In genomic region chr12:96166765-96167164, GRCh38 we compare ENCODE assay signal across 15 cellular contexts. TPM values are rescaled to one million over a fixed set of nuclear protein-coding genes. Genes with fewer than 3 reads are reported as not detected.
DNase-seq lines count a peak whose midpoint lies in the region; ATAC-seq and TF ChIP-seq lines count a peak whose summit lies in the region.
"Had no signal": no experiment of that assay in that cellular context is flagged by ENCODE, and none has a peak within 500 bp of the region (broad histone marks: within the 10 kb centered on the region; RNA-seq: fewer than 3 reads in every experiment).

No MANE protein-coding gene starts in this region.

- DNase-seq in left ventricle myocardium inferior (no peak), left ventricle myocardium superior (no peak), esophagus muscularis mucosa (ENCODE audit: extremely low spot score) (no peak), lower lobe of right lung (no peak), upper lobe of right lung (no peak), Peyer's patch (no peak), NCI-H510A treated with DMSO at 0.1 percent for 48 hours (lab: John Stamatoyannopoulos, UW) (no peak), T1000 (lab: John Stamatoyannopoulos, UW) (no peak)
- DNase-seq: BE2C; CD4-positive, alpha-beta memory T cell; DMS79; GM23248 had no signal

- H3K27ac ChIP-seq in left ventricle myocardium inferior (replicated peaks) (peak overlapping the region; percentile 90), esophagus muscularis mucosa (replicated peaks in 1 of 4) (peak overlapping the region in 3 of 4 donors; percentile 30 to 64 (median 54)), lower lobe of right lung (peak overlapping the region; percentile 71), upper lobe of right lung (peak overlapping the region; percentile 42), Peyer's patch (no peak overlapping the region)
- H3K27ac ChIP-seq: A549, C4-2B, GM23248 had no signal

- TF ChIP-seq EP300 in esophagus muscularis mucosa (IDR thresholded peaks at IDR 0.05): no peak

- H3K4me3 ChIP-seq in left ventricle myocardium inferior (no peak overlapping the region), esophagus muscularis mucosa (no peak overlapping the region), lower lobe of right lung (no peak overlapping the region), upper lobe of right lung (no peak overlapping the region), Peyer's patch (no peak overlapping the region)
- H3K4me3 ChIP-seq: A549, GM23248 had no signal

- H3K4me1 ChIP-seq in left ventricle myocardium inferior (peaks cover 50% of the 10 kb centered on the region), esophagus muscularis mucosa (peaks cover 0 to 22% (median 3%) of the 10 kb centered on the region in 4 donors), lower lobe of right lung (peaks cover 13% of the 10 kb centered on the region), upper lobe of right lung (peaks cover 4% of the 10 kb centered on the region), Peyer's patch (no peaks in the 10 kb centered on the region)
- H3K4me1 ChIP-seq: A549 had no signal

- intact Hi-C loops in left ventricle myocardium inferior (cut with micrococcal nuclease): no loop called here
- intact Hi-C loops in left ventricle myocardium superior (cut with micrococcal nuclease): no loop called here
- intact Hi-C loops in esophagus muscularis mucosa (cut with DNase I): no loop called here
- intact Hi-C loops in lower lobe of right lung (cut with DNase I): no loop called here
- intact Hi-C loops in upper lobe of right lung (cut with DNase I): no loop called here

- H3K36me3 ChIP-seq in left ventricle myocardium inferior (no peaks in the 10 kb centered on the region), esophagus muscularis mucosa (no peaks in the 10 kb centered on the region), lower lobe of right lung (no peaks in the 10 kb centered on the region), upper lobe of right lung (no peaks in the 10 kb centered on the region), Peyer's patch (no peaks in the 10 kb centered on the region)
- H3K36me3 ChIP-seq: BE2C had no signal

- H3K9me3 ChIP-seq in left ventricle myocardium inferior (replicated peaks) (no peaks in the 10 kb centered on the region), esophagus muscularis mucosa (no peaks in the 10 kb centered on the region), lower lobe of right lung (no peaks in the 10 kb centered on the region), upper lobe of right lung (no peaks in the 10 kb centered on the region), Peyer's patch (no peaks in the 10 kb centered on the region)
- H3K9me3 ChIP-seq: A549, BE2C had no signal

- 73% methylated on average over 2 of the region's 2 CpGs for WGBS in esophagus muscularis mucosa

- ATAC-seq in left ventricle myocardium superior (no peak), lower lobe of right lung (no peak), upper lobe of right lung (no peak)
- ATAC-seq: A549, HCT116 had no signal

- H3K27me3 ChIP-seq in left ventricle myocardium inferior (ENCODE audit: low read depth) (no peaks in the 10 kb centered on the region), esophagus muscularis mucosa (peaks cover 0 to 5% (median 0%) of the 10 kb centered on the region in 4 donors), lower lobe of right lung (ENCODE audit: low read depth) (no peaks in the 10 kb centered on the region), upper lobe of right lung (no peaks in the 10 kb centered on the region), Peyer's patch (no peaks in the 10 kb centered on the region)
- H3K27me3 ChIP-seq: BE2C had no signal

- TF ChIP-seq POLR2A in esophagus muscularis mucosa (IDR thresholded peaks at IDR 0.05; ENCODE audit: low read depth): no peak
- no peak for TF ChIP-seq POLR2A in Peyer's patch (IDR thresholded peaks at IDR 0.05)

- TF ChIP-seq CTCF in left ventricle myocardium inferior (IDR thresholded peaks at IDR 0.05; ENCODE audit: borderline replicate concordance): no peak
- TF ChIP-seq CTCF in esophagus muscularis mucosa (IDR thresholded peaks at IDR 0.05): no peak
- no peak for TF ChIP-seq CTCF in lower lobe of right lung (IDR thresholded peaks at IDR 0.05)
- TF ChIP-seq CTCF in upper lobe of right lung (IDR thresholded peaks at IDR 0.05): no peak
- no peak for TF ChIP-seq CTCF in Peyer's patch (IDR thresholded peaks at IDR 0.05)

RNA-seq across cellular contexts. Expression of gene ELK3, which starts 27.4 kb away (rescaled TPM):
- total RNA-seq in left ventricle myocardium inferior: 17.1 TPM
- 21.1 TPM for total RNA-seq in left ventricle myocardium superior
- total RNA-seq in esophagus muscularis mucosa: 10 to 100 TPM; 13.7 to 26.9 (median 25.7) TPM
- total RNA-seq in lower lobe of right lung: 29.1 TPM
- total RNA-seq in upper lobe of right lung: 41.2 TPM
- total RNA-seq in Peyer's patch: 10 to 100 TPM in 2 of 4 donors, 1 to 10 TPM in 2; 5.1 to 23.9 (median 9.4) TPM

Comparison
In these comparisons a context has a peak if more than half of its experiments do, and no peak if none do; other contexts are left out.
1. H3K27ac ChIP-seq: peak in left ventricle myocardium inferior (single experiment), esophagus muscularis mucosa (3 of 4), lower lobe of right lung (single experiment) and upper lobe of right lung (single experiment); none in Peyer's patch (0 of 4).